In the genomic region with DNA sequence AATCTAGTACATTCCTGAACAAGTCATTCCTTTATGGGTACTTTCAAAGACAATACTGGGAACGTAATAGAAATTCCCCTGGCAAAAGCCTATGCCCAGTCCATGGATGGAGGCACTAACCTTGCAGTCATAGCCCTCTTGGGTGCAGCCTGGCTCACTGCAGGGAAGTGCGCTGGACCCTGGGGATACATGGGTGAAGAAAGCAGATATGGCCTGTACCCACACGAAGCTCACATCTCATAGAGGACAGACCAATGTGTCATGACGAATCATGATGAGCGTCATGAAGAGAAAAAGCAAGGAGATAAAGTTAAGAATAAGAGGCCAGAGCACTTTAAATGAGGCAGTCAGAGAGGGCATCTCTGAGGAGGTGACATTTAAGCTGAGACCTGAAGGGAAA, we compare ENCODE assay signal across 34 cellular contexts. TPM values are rescaled to one million over a fixed set of nuclear protein-coding genes. Genes with fewer than 3 reads are reported as not detected.
"Had no signal": no experiment of that assay in that cellular context is flagged by ENCODE, and none has a peak within 500 bp of the region (broad histone marks: within the 10 kb centered on the region; RNA-seq: fewer than 3 reads in every experiment).

No MANE protein-coding gene starts in this region.

- ATAC-seq: esophagus mucosa; heart right ventricle; left lobe of liver; mucosa of descending colon; sciatic nerve; stimulated activated memory B cell treated with anti-CD40 and anti-IgM and Interleukin-4, amounts not matched to agents 10 μg/mL and 1 μg/mL and 100 μg/mL, for 72 hours; stimulated activated naive CD8-positive, alpha-beta T cell treated with anti-CD3 and anti-CD28 coated beads, Interleukin-15, amount 100 ng/mL, for 72 hours; upper lobe of right lung had no signal

- H3K4me3 ChIP-seq: dorsolateral prefrontal cortex, heart right ventricle, mucosa of descending colon, neural progenitor cell, prostate gland, right atrium auricular region, smooth muscle cell, suprapubic skin, transverse colon, upper lobe of right lung, uterus had no signal

- FAIRE-seq: colon, kidney had no signal

- H3K27ac Mint-ChIP-seq: immature natural killer cell; mesothelial cell of epicardium; naive B cell; nephron; neural progenitor cell; stimulated activated memory B cell treated with anti-CD40 and anti-IgM and Interleukin-4, amounts not matched to agents 10 μg/mL and 1 μg/mL and 100 μg/mL, for 72 hours had no signal

- DNase-seq: dorsolateral prefrontal cortex; effector CD4-positive, alpha-beta T cell; foreskin melanocyte; glutamatergic neuron; heart right ventricle; hippocampal formation; immature natural killer cell; kidney; mesenchymal stem cell; mucosa of descending colon; naive B cell; stimulated activated CD4-positive, alpha-beta T cell treated with anti-CD3 and anti-CD28 coated beads, Interleukin-12 subunit alpha, Interleukin-12 subunit beta, amount 100 ng/mL, for 4 hours; stimulated activated CD4-positive, alpha-beta T cell treated with anti-CD3 and anti-CD28 coated beads, Interleukin-1b, Interleukin-23, amount 100 ng/mL, for 48 hours; stimulated activated CD4-positive, alpha-beta T cell treated with anti-CD3 and anti-CD28 coated beads, Interleukin-4, amount 100 ng/mL, for 1 hour; stimulated activated naive CD8-positive, alpha-beta T cell treated with anti-CD3 and anti-CD28 coated beads, Interleukin-15, amount 100 ng/mL, for 72 hours; transverse colon; upper lobe of right lung; uterus had no signal

- H3K9me3 Mint-ChIP-seq: immature natural killer cell; mesothelial cell of epicardium; neural progenitor cell; stimulated activated memory B cell treated with anti-CD40 and anti-IgM and Interleukin-4, amounts not matched to agents 10 μg/mL and 1 μg/mL and 100 μg/mL, for 72 hours; stimulated activated naive CD8-positive, alpha-beta T cell treated with anti-CD3 and anti-CD28 coated beads, Interleukin-15, amount 100 ng/mL, for 72 hours had no signal

- H3K36me3 Mint-ChIP-seq: immature natural killer cell; mesothelial cell of epicardium; naive B cell; neural progenitor cell; stimulated activated memory B cell treated with anti-CD40 and anti-IgM and Interleukin-4, amounts not matched to agents 10 μg/mL and 1 μg/mL and 100 μg/mL, for 72 hours had no signal

- H3K9me3 ChIP-seq: mucosa of descending colon, prostate gland, right atrium auricular region, suprapubic skin, transverse colon, upper lobe of right lung, uterus had no signal

- H3K27me3 Mint-ChIP-seq: stimulated activated naive CD8-positive, alpha-beta T cell treated with anti-CD3 and anti-CD28 coated beads, Interleukin-15, amount 100 ng/mL, for 72 hours had no signal

- H2AFZ ChIP-seq: neural progenitor cell had no signal

- H3K9ac ChIP-seq: neural progenitor cell had no signal

- H3K4me1 Mint-ChIP-seq: immature natural killer cell; mesothelial cell of epicardium; naive B cell; neural progenitor cell; stimulated activated memory B cell treated with anti-CD40 and anti-IgM and Interleukin-4, amounts not matched to agents 10 μg/mL and 1 μg/mL and 100 μg/mL, for 72 hours; stimulated activated naive CD8-positive, alpha-beta T cell treated with anti-CD3 and anti-CD28 coated beads, Interleukin-15, amount 100 ng/mL, for 72 hours had no signal

- H3K36me3 ChIP-seq: heart right ventricle, neural progenitor cell, prostate gland, right atrium auricular region, suprapubic skin, transverse colon, upper lobe of right lung, uterus had no signal

- H3K4me3 Mint-ChIP-seq: immature natural killer cell; mesothelial cell of epicardium; nephron; neural progenitor cell; stimulated activated memory B cell treated with anti-CD40 and anti-IgM and Interleukin-4, amounts not matched to agents 10 μg/mL and 1 μg/mL and 100 μg/mL, for 72 hours; stimulated activated naive CD8-positive, alpha-beta T cell treated with anti-CD3 and anti-CD28 coated beads, Interleukin-15, amount 100 ng/mL, for 72 hours had no signal

- H3K4me2 ChIP-seq: neural progenitor cell, smooth muscle cell had no signal

- H3K27ac ChIP-seq: epithelial cell of prostate, heart right ventricle, neural progenitor cell, prostate gland, right atrium auricular region, suprapubic skin, transverse colon, upper lobe of right lung had no signal

- H3K4me1 ChIP-seq: heart right ventricle, neural progenitor cell, prostate gland, right atrium auricular region, suprapubic skin, transverse colon, upper lobe of right lung, uterus had no signal

- H3K27me3 ChIP-seq: dorsolateral prefrontal cortex, neural progenitor cell, right atrium auricular region, uterus had no signal

RNA-seq across cellular contexts. Expression of a gene that starts 11.8 kb away (rescaled TPM):
- total RNA-seq: esophagus mucosa, heart right ventricle, kidney, left lobe of liver, lower leg skin, lung microvascular endothelial cell, mesothelial cell of epicardium, mucosa of descending colon, osteoblast, prostate gland, right atrium auricular region, sciatic nerve, smooth muscle cell, suprapubic skin, transverse colon, upper lobe of right lung had no signal
- polyA plus RNA-seq: heart right ventricle, immature natural killer cell, smooth muscle cell had no signal
